Comparison of ENCODE assay signal across 10 cellular contexts in genomic region chr16:90050969-90051368, GRCh38. TPM values are rescaled to one million over a fixed set of nuclear protein-coding genes. Genes with fewer than 3 reads are reported as not detected.
"Had no signal": no experiment of that assay in that cellular context is flagged by ENCODE, and none has a peak within 500 bp of the region (broad histone marks: within the 10 kb centered on the region; RNA-seq: fewer than 3 reads in every experiment).

No MANE protein-coding gene starts in this region.

- ATAC-seq: HepG2 had no signal

- H2AFZ ChIP-seq: GM23248 had no signal

- H3K27ac ChIP-seq: GM23248, HL-60 had no signal

- DNase-seq: GM23248, GOT3, H9, HCEC 1CT, HFFc6 had no signal

- H3K4me3 ChIP-seq: GM23248 had no signal

- H3K9ac ChIP-seq: GM23248 had no signal

- FAIRE-seq: H54, HepG2 had no signal

RNA-seq across cellular contexts. Expression of gene PRDM7, which starts 26.2 kb away (rescaled TPM):
- total RNA-seq: GM23248, H9, HepG2, HFFc6, HT1080 had no signal
- polyA plus RNA-seq: GM23248, HepG2, IgD-negative memory B cell had no signal
